Comparison of ENCODE assay signal across 19 cellular contexts in the genomic region with DNA sequence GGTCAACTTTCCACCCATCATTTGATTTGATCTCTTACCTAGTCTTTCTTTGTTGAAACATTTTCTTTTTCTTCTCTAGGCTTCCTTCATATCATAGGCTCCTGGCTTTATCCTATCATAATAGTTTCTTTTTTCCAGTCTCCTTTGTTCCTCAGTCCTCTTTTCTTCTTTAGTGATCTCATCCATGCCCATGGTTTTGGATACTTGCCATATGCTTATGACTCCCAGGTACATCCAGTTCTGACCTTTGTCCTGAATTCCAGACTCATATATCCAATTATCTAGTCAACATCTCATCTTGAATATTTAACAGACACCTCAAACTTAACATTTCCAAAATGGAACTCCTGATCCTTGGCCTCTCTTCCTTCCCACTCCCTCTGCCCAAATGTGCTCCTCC.
"Had no signal": no experiment of that assay in that cellular context is flagged by ENCODE, and none has a peak within 500 bp of the region (broad histone marks: within the 10 kb centered on the region; RNA-seq: fewer than 3 reads in every experiment).

No MANE protein-coding gene starts in this region.

- H3K36me3 ChIP-seq: colonic mucosa, esophagus squamous epithelium, pancreas, sigmoid colon, stomach, upper lobe of left lung had no signal

- H3K27me3 ChIP-seq: colonic mucosa, esophagus squamous epithelium, pancreas, sigmoid colon, stomach, testis, upper lobe of left lung had no signal

- FAIRE-seq: endometrium, pancreas had no signal

- H3K9me3 ChIP-seq: colonic mucosa, esophagus squamous epithelium, pancreas, sigmoid colon, testis had no signal

- ATAC-seq: pancreas had no signal

- H3K4me3 Mint-ChIP-seq: naive B cell had no signal

- DNase-seq: activated CD4-positive, alpha-beta T cell treated with anti-CD3 and anti-CD28 coated beads, Interleukin-2, amount 50 U/mL, for 1 hour; activated effector memory CD4-positive, alpha-beta T cell treated with Interleukin-2 at 50 U/mL for 16 hours; activated naive CD4-positive, alpha-beta T cell treated with anti-CD3 and anti-CD28 coated beads, Interleukin-2, amount 50 U/mL, for 16 hours; activated T-cell treated with anti-CD3 and anti-CD28 coated beads, Interleukin-2, amount 50 U/mL, for 1 hour; central memory CD4-positive, alpha-beta T cell; colonic mucosa; esophagus squamous epithelium; foreskin fibroblast; glutamatergic neuron; hypothalamus; naive B cell; pancreas; sigmoid colon; stimulated activated CD4-positive, alpha-beta T cell treated with anti-CD3 and anti-CD28 coated beads, Interleukin-2, amount 100 ng/mL, for 24 hours; stomach; T-helper 9 cell; testis; upper lobe of left lung had no signal

- H3K4me3 ChIP-seq: colonic mucosa, esophagus squamous epithelium, pancreas, sigmoid colon, stomach, testis, upper lobe of left lung had no signal

- H3K27ac ChIP-seq: colonic mucosa, esophagus squamous epithelium, pancreas, stomach, testis, upper lobe of left lung had no signal

- H3K4me1 ChIP-seq: colonic mucosa, pancreas, upper lobe of left lung had no signal
